ENCODE assay signal across 1 cellular context in genomic region chr20:57390604-57391438, GRCh38.
TF ChIP-seq lines count a peak whose summit lies in the region.

RBM38 (plus strand) TSS chr20:57391396; CDS start chr20:57391582, 186 bp downstream.

TF ChIP-seq in HepG2, 621 proteins besides CTCF, POLR2A, EP300 and RAD21 (continued from another document and continues in another):
- TF ChIP-seq DZIP1 (CRISPR knock-in tag; IDR thresholded peaks at IDR 0.05) (no peak), ZNF841 (CRISPR knock-in tag; IDR thresholded peaks at IDR 0.05; ENCODE audit: borderline replicate concordance) (no peak), ZNF441 (CRISPR knock-in tag; IDR thresholded peaks at IDR 0.05; ENCODE audit: borderline replicate concordance) (peak; percentile 66; the same call in 1 of the 2 replicates), DRAP1 (CRISPR knock-in tag; IDR thresholded peaks at IDR 0.05) (no peak), KLF12 (CRISPR knock-in tag; IDR thresholded peaks at IDR 0.05; ENCODE audit: borderline replicate concordance) (peak; percentile 67; the same call in 1 of the 2 replicates), KDM2A (CRISPR knock-in tag; IDR thresholded peaks at IDR 0.05; ENCODE audit: borderline replicate concordance, low read depth) (no peak), ZNF800 (CRISPR knock-in tag; IDR thresholded peaks at IDR 0.05) (0 out of 2 replicates have a peak, but pooled peaks have one; percentile 44), MXD1 (CRISPR knock-in tag; IDR thresholded peaks at IDR 0.05) (0 out of 2 replicates have a peak, but pooled peaks have one; percentile 15), NFATC3 (CRISPR knock-in tag; IDR thresholded peaks at IDR 0.05) (0 out of 2 replicates have a peak, but pooled peaks have one; percentile 30), NFKBIZ (CRISPR knock-in tag; IDR thresholded peaks at IDR 0.05) (no peak), SNRNP70 (IDR thresholded peaks at IDR 0.05; ENCODE audit: low read depth, low read length) (no peak), SIX4 (CRISPR knock-in tag; IDR thresholded peaks at IDR 0.05) (no peak), SP4 (CRISPR knock-in tag; IDR thresholded peaks at IDR 0.05) (peak; percentile 82), ZKSCAN5 (CRISPR knock-in tag; IDR thresholded peaks at IDR 0.05) (no peak), POLR2AphosphoS5 (IDR thresholded peaks at IDR 0.05; ENCODE audit: low read depth, low read length) (peak; percentile 26), ZMAT5 (CRISPR knock-in tag; IDR thresholded peaks at IDR 0.05; ENCODE audit: borderline replicate concordance, low read depth) (no peak), HIVEP1 (CRISPR knock-in tag; IDR thresholded peaks at IDR 0.05) (0 out of 2 replicates have a peak, but pooled peaks have one; percentile 14), SP1 (IDR thresholded peaks at IDR 0.05) (no peak), SP1 (CRISPR knock-in tag; IDR thresholded peaks at IDR 0.05) (peak; percentile 78), CEBPB (IDR thresholded peaks at IDR 0.05; ENCODE audit: borderline replicate concordance, low read depth, low read length) (no peak), CBFB (CRISPR knock-in tag; IDR thresholded peaks at IDR 0.05) (no peak), ZNF407 (CRISPR knock-in tag; IDR thresholded peaks at IDR 0.05; ENCODE audit: not compliant biosample characterization) (no peak), MXI1 (IDR thresholded peaks at IDR 0.05; ENCODE audit: borderline replicate concordance, low read depth, low read length) (peak; percentile 30; the same call in 1 of the 3 replicates), ISL2 (CRISPR knock-in tag; IDR thresholded peaks at IDR 0.05) (0 out of 2 replicates have a peak, but pooled peaks have one; percentile 27), ZFP36 (IDR thresholded peaks at IDR 0.05; ENCODE audit: borderline replicate concordance, low read depth, low read length, partially characterized antibody) (no peak), HNRNPUL1 (IDR thresholded peaks at IDR 0.05; ENCODE audit: low read depth, low read length) (no peak), ZFP36L2 (CRISPR knock-in tag; IDR thresholded peaks at IDR 0.05) (no peak), TRIM24 (CRISPR knock-in tag; IDR thresholded peaks at IDR 0.05) (no peak), KDM5B (CRISPR knock-in tag; IDR thresholded peaks at IDR 0.05; ENCODE audit: borderline replicate concordance) (peak; percentile 18; the same call in 1 of the 2 replicates), ZNF503 (CRISPR knock-in tag; IDR thresholded peaks at IDR 0.05) (0 out of 2 replicates have a peak, but pooled peaks have one; percentile 35), GABPB1 (CRISPR knock-in tag; IDR thresholded peaks at IDR 0.05) (peak; percentile 63; the same call in 1 of the 2 replicates), ZNF589 (CRISPR knock-in tag; conservative IDR thresholded peaks at IDR 0.05) (no peak), E2F1 (CRISPR knock-in tag; IDR thresholded peaks at IDR 0.05) (peak; percentile 45; the same call in 1 of the 2 replicates), ELF3 (CRISPR knock-in tag; IDR thresholded peaks at IDR 0.05) (no peak), CREB1 (IDR thresholded peaks at IDR 0.05) (no peak), CREB1 (CRISPR knock-in tag; IDR thresholded peaks at IDR 0.05) (no peak), ZFP36L1 (CRISPR knock-in tag; IDR thresholded peaks at IDR 0.05) (no peak), CBX5 (CRISPR knock-in tag; IDR thresholded peaks at IDR 0.05; ENCODE audit: borderline replicate concordance) (0 out of 2 replicates have a peak, but pooled peaks have one; percentile 22), MEF2D (CRISPR knock-in tag; IDR thresholded peaks at IDR 0.05) (no peak), ZBTB14 (CRISPR knock-in tag; IDR thresholded peaks at IDR 0.05) (peak; percentile 71), AGO1 (IDR thresholded peaks at IDR 0.05; ENCODE audit: low read depth, low read length, poor library complexity, severe bottlenecking) (peak; percentile 5), RELA (CRISPR knock-in tag; IDR thresholded peaks at IDR 0.05) (no peak), MLX (CRISPR knock-in tag; IDR thresholded peaks at IDR 0.05) (no peak), ZNF253 (CRISPR knock-in tag; IDR thresholded peaks at IDR 0.05; ENCODE audit: borderline replicate concordance) (no peak), ZFY (CRISPR knock-in tag; IDR thresholded peaks at IDR 0.05) (peak; percentile 52; the same call in 1 of the 2 replicates), ZNF329 (CRISPR knock-in tag; IDR thresholded peaks at IDR 0.05; ENCODE audit: low read depth) (no peak)
